1 cellular context compared by ENCODE assay signal in the genomic region with DNA sequence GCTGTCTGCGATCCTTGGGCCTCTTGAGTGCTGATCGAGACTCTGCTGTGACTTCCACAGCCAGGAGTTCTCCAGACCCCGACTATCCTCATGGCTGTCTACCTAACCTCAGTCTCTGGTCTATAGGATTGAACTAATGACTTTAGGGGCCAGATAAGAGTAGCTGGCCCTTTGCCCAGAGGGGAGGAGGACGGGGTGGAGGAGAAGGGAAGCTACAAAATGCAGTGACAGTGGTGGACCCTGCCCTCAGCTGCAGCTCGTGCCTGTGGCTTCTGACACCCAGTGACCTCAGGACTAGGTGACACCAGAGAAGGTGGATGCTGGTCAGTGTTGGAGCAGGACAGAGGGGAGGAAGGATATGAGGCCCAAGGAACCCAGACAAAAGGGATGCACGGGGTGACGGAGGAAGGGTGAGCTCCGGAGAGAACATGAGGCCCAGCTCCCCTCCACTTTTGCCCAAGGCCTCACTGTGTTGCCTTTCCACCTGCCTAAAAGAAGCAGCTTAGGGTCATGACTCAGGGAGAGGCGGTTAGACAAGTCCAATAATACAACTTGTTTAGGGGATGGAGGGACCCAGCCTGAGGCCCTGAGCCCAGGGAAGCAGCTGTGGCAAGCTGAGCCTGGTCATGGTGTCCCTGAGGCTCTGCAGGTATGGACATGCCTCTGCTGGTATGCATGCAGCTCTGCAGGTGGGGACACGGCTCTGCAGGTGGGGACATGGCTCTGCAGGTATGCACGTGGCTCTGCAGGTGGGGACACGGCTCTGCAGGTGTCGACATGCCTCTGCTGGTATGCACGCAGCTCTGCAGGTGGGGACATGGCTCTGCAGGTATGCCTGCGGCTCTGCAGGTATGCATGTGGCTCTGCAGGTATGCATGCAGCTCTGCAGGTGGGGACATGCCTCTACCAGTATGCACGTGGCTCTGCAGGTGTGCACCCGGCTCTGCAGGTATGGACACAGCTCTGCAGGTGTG.
TF ChIP-seq lines count a peak whose summit lies in the region.

No MANE protein-coding gene starts in this region.

TF ChIP-seq in HepG2, 621 proteins besides CTCF, POLR2A, EP300 and RAD21 (continued from another document and continues in another):
- TF ChIP-seq, protein P1, sequence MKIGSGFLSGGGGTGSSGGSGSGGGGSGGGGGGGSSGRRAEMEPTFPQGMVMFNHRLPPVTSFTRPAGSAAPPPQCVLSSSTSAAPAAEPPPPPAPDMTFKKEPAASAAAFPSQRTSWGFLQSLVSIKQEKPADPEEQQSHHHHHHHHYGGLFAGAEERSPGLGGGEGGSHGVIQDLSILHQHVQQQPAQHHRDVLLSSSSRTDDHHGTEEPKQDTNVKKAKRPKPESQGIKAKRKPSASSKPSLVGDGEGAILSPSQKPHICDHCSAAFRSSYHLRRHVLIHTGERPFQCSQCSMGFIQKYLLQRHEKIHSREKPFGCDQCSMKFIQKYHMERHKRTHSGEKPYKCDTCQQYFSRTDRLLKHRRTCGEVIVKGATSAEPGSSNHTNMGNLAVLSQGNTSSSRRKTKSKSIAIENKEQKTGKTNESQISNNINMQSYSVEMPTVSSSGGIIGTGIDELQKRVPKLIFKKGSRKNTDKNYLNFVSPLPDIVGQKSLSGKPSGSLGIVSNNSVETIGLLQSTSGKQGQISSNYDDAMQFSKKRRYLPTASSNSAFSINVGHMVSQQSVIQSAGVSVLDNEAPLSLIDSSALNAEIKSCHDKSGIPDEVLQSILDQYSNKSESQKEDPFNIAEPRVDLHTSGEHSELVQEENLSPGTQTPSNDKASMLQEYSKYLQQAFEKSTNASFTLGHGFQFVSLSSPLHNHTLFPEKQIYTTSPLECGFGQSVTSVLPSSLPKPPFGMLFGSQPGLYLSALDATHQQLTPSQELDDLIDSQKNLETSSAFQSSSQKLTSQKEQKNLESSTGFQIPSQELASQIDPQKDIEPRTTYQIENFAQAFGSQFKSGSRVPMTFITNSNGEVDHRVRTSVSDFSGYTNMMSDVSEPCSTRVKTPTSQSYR (CRISPR knock-in tag; IDR thresholded peaks at IDR 0.05; ENCODE audit: borderline replicate concordance), result no peak; the same call in 1 of the 2 replicates
- TF ChIP-seq HNF4A (CRISPR knock-in tag; IDR thresholded peaks at IDR 0.05) (peak; percentile 95), ETV6 (CRISPR knock-in tag; conservative IDR thresholded peaks at IDR 0.05) (no peak), MZF1 (CRISPR knock-in tag; IDR thresholded peaks at IDR 0.05; ENCODE audit: borderline replicate concordance) (no peak), HES4 (CRISPR knock-in tag; IDR thresholded peaks at IDR 0.05; ENCODE audit: borderline replicate concordance) (no peak), ZNF713 (CRISPR knock-in tag; IDR thresholded peaks at IDR 0.05) (no peak), PHB2 (IDR thresholded peaks at IDR 0.05; ENCODE audit: partially characterized antibody) (no peak), STAT5B (CRISPR knock-in tag; IDR thresholded peaks at IDR 0.05) (no peak), RORA (CRISPR knock-in tag; IDR thresholded peaks at IDR 0.05) (no peak), MXD4 (CRISPR knock-in tag; IDR thresholded peaks at IDR 0.05) (no peak), ZNF747 (CRISPR knock-in tag; IDR thresholded peaks at IDR 0.05; ENCODE audit: borderline replicate concordance) (no peak), ZNF446 (CRISPR knock-in tag; IDR thresholded peaks at IDR 0.05) (no peak), ZUFSP (CRISPR knock-in tag; IDR thresholded peaks at IDR 0.05; ENCODE audit: borderline replicate concordance) (no peak), HMG20B (CRISPR knock-in tag; conservative IDR thresholded peaks at IDR 0.05) (no peak), MXD3 (CRISPR knock-in tag; IDR thresholded peaks at IDR 0.05) (no peak; the same call in 1 of the 2 replicates), ATF7-NPFF (CRISPR knock-in tag; IDR thresholded peaks at IDR 0.05; ENCODE audit: low read depth) (no peak), ZNF121 (CRISPR knock-in tag; IDR thresholded peaks at IDR 0.05) (no peak), JARID2 (CRISPR knock-in tag; IDR thresholded peaks at IDR 0.05; ENCODE audit: insufficient replicate concordance) (no peak), GTF3A (CRISPR knock-in tag; conservative IDR thresholded peaks at IDR 0.05) (no peak), ELF3 (CRISPR knock-in tag; IDR thresholded peaks at IDR 0.05) (no peak), ZNF326 (CRISPR knock-in tag; IDR thresholded peaks at IDR 0.05; ENCODE audit: borderline replicate concordance) (no peak), ZNF710 (CRISPR knock-in tag; IDR thresholded peaks at IDR 0.05; ENCODE audit: borderline replicate concordance) (peak; percentile 84; the same call in 1 of the 2 replicates), GATAD2A (CRISPR knock-in tag; IDR thresholded peaks at IDR 0.05) (peak; percentile 53), ZNF543 (CRISPR knock-in tag; IDR thresholded peaks at IDR 0.05) (no peak), ZNF44 (CRISPR knock-in tag; IDR thresholded peaks at IDR 0.05) (no peak), JUND (CRISPR knock-in tag; IDR thresholded peaks at IDR 0.05) (no peak), THAP8 (CRISPR knock-in tag; IDR thresholded peaks at IDR 0.05; ENCODE audit: borderline replicate concordance) (no peak), POLR2G (IDR thresholded peaks at IDR 0.05; ENCODE audit: low read depth, low read length) (0 out of 2 replicates have a peak, but pooled peaks have one; percentile 36), ZBTB44 (CRISPR knock-in tag; IDR thresholded peaks at IDR 0.05) (no peak), ZBTB43 (CRISPR knock-in tag; conservative IDR thresholded peaks at IDR 0.05) (no peak), BRD4 (CRISPR knock-in tag; IDR thresholded peaks at IDR 0.05) (0 out of 2 replicates have a peak, but pooled peaks have one; percentile 61), STAG1 (CRISPR knock-in tag; IDR thresholded peaks at IDR 0.05) (0 out of 2 replicates have a peak, but pooled peaks have one; percentile 28), ARID3A (IDR thresholded peaks at IDR 0.05; ENCODE audit: low read depth, low read length) (no peak), KAT8 (CRISPR knock-in tag; IDR thresholded peaks at IDR 0.05) (0 out of 2 replicates have a peak, but pooled peaks have one; percentile 21), ELF4 (CRISPR knock-in tag; IDR thresholded peaks at IDR 0.05; ENCODE audit: borderline replicate concordance) (no peak), ZNF124 (CRISPR knock-in tag; IDR thresholded peaks at IDR 0.05) (no peak), ZNF768 (CRISPR knock-in tag; IDR thresholded peaks at IDR 0.05) (peak; percentile 79), KLF12 (CRISPR knock-in tag; IDR thresholded peaks at IDR 0.05; ENCODE audit: borderline replicate concordance) (no peak), ZNF761 (CRISPR knock-in tag; conservative IDR thresholded peaks at IDR 0.05) (no peak; the same call in 1 of the 2 replicates), MXI1 (IDR thresholded peaks at IDR 0.05; ENCODE audit: borderline replicate concordance, low read depth, low read length) (peak; percentile 57; the same call in 1 of the 3 replicates), ZFP91 (CRISPR knock-in tag; IDR thresholded peaks at IDR 0.05; ENCODE audit: borderline replicate concordance) (peak; percentile 56; the same call in 1 of the 2 replicates)
- TF ChIP-seq, protein P2, sequence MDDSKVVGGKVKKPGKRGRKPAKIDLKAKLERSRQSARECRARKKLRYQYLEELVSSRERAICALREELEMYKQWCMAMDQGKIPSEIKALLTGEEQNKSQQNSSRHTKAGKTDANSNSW (CRISPR knock-in tag; IDR thresholded peaks at IDR 0.05; ENCODE audit: borderline replicate concordance), result no peak
- TF ChIP-seq, protein P3, sequence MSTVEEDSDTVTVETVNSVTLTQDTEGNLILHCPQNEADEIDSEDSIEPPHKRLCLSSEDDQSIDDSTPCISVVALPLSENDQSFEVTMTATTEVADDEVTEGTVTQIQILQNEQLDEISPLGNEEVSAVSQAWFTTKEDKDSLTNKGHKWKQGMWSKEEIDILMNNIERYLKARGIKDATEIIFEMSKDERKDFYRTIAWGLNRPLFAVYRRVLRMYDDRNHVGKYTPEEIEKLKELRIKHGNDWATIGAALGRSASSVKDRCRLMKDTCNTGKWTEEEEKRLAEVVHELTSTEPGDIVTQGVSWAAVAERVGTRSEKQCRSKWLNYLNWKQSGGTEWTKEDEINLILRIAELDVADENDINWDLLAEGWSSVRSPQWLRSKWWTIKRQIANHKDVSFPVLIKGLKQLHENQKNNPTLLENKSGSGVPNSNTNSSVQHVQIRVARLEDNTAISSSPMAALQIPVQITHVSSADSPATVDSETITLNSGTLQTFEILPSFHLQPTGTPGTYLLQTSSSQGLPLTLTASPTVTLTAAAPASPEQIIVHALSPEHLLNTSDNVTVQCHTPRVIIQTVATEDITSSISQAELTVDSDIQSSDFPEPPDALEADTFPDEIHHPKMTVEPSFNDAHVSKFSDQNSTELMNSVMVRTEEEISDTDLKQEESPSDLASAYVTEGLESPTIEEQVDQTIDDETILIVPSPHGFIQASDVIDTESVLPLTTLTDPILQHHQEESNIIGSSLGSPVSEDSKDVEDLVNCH (CRISPR knock-in tag; IDR thresholded peaks at IDR 0.05), result no peak
